ENCODE assay signal across 29 cellular contexts in the genomic region with DNA sequence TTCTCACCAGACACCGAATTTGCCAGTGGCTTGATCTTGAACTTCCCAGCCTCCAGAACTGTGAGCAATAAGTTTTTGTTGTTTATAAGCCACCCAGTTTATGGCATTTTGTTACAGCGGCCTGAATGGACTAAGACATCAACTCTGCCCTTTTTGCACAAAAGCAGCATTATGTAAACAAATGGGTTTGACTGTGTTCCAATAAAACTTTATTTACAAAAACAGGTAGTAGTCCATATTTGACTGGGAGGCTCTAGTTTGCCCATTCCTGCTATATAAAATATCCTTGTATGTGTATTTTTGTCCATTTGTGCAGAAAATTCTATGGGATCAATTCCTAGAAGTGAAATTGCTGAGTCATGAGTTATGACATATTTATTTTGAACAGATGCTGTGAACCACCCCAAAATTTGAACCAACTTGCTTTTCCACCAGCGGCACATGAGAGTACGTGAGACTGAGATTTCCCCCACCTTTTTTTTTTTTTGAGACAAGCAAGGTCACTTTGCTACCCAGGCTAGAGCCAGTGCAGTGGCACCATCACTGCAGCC. TPM values are rescaled to one million over a fixed set of nuclear protein-coding genes. Genes with fewer than 3 reads are reported as not detected.
DNase-seq lines count a peak whose midpoint lies in the region; ATAC-seq, FAIRE-seq and TF ChIP-seq lines count a peak whose summit lies in the region.
"Had no signal": no experiment of that assay in that cellular context is flagged by ENCODE, and none has a peak within 500 bp of the region (broad histone marks: within the 10 kb centered on the region; RNA-seq: fewer than 3 reads in every experiment).

No MANE protein-coding gene starts in this region.

- no peak overlapping the region for H2BK15ac ChIP-seq in IMR-90 (ENCODE audit: low read depth, low read length)

- no peak for TF ChIP-seq POLR2A in HepG2 (IDR thresholded peaks at IDR 0.05; ENCODE audit: insufficient read depth in 1 of 2, low read depth in 2 of 2, low read length in 2 of 2)
- no peak for TF ChIP-seq POLR2A in right lobe of liver (IDR thresholded peaks at IDR 0.05)
- TF ChIP-seq POLR2A in IMR-90 (IDR thresholded peaks at IDR 0.05; ENCODE audit: low read depth, low read length), result no peak
- no peak for TF ChIP-seq POLR2A in K562 (conservative IDR thresholded peaks at IDR 0.05)

- no peak overlapping the region for H2AK9ac ChIP-seq in IMR-90 (replicated peaks; ENCODE audit: low read depth, low read length, poor library complexity)

- POLR2A ChIA-PET in HepG2 (lab: Yijun Ruan, JAX) (no interaction called here), IMR-90 (lab: Charles Lee; ENCODE audit: unreplicated experiment) (no interaction called here), K562 (lab: Yijun Ruan, JAX) (interaction anchor here (0.6 kb wide), 1 partner anchor 9 kb away, joined by 3 read pairs; no protein-coding TSS in a partner anchor), HEK293T (lab: Yijun Ruan, JAX) (no interaction called here)

- BruUV-seq in HepG2 (replicated peaks; lab: Mats Ljungman, UMichigan) (no TSS peak), IMR-90 (replicated peaks; lab: Mats Ljungman, UMichigan) (no TSS peak), K562 (replicated peaks; lab: Mats Ljungman, UMichigan) (no TSS peak)

- no peak overlapping the region for H3K23ac ChIP-seq in IMR-90 (ENCODE audit: low read depth, low read length)

- 0 out of 2 replicates have a peak, but pooled peaks cover 5% of the 10 kb centered on the region for H3K9me3 ChIP-seq in HepG2 (ENCODE audit: low read length)
- H3K9me3 ChIP-seq in right lobe of liver, result no peaks in the 10 kb centered on the region
- H3K9me3 ChIP-seq in IMR-90 (ENCODE audit: control insufficient read depth, insufficient read depth, low read length), result no peaks in the 10 kb centered on the region
- no peaks in the 10 kb centered on the region; the same call in 1 of the 2 replicates for H3K9me3 ChIP-seq in K562 (replicated peaks; ENCODE audit: control insufficient read depth, insufficient read depth, low read depth, low read length)
- H3K9me3 ChIP-seq: BE2C had no signal

- H3K4me2 ChIP-seq in HepG2 (ENCODE audit: low read depth, low read length) (no peak overlapping the region), IMR-90 (ENCODE audit: low read depth, low read length) (no peak overlapping the region), K562 (ENCODE audit: insufficient read depth, low read length) (no peak overlapping the region)
- H3K4me2 ChIP-seq: BLaER1 had no signal

- in situ Hi-C loops in HepG2 (cut with HindIII; ENCODE audit: extremely low pct_ligation_motif_present, low pct_unique_long_range_greater_than_20kb) (no loop called here), IMR-90 (cut with MboI; ENCODE audit: low sequenced_read_pairs) (no loop called here), K562 (cut with MboI) (no loop called here)

- ATAC-seq in HepG2, result no peak
- ATAC-seq in right lobe of liver, result no peak
- ATAC-seq in IMR-90 (ENCODE audit: low read depth), result no peak
- no peak for ATAC-seq in K562
- no peak for ATAC-seq in GM19023 (IDR thresholded peaks at IDR 0.05; ENCODE audit: unreplicated experiment)

- H3K9me1 ChIP-seq in IMR-90 (ENCODE audit: insufficient read depth, low read length), result no peaks in the 10 kb centered on the region
- no peaks in the 10 kb centered on the region for H3K9me1 ChIP-seq in K562 (ENCODE audit: control insufficient read depth, insufficient read depth, low read length)

- CTCF ChIA-PET in HepG2 (lab: Yijun Ruan, JAX; ENCODE audit: low intra/inter-chr PET ratio, low total read pairs) (no interaction called here), IMR-90 (lab: Yijun Ruan, JAX) (no interaction called here), K562 (lab: Yijun Ruan, JAX; ENCODE audit: low intra/inter-chr PET ratio) (no interaction called here), HEK293T (lab: Yijun Ruan, JAX) (no interaction called here)

- no peak overlapping the region for H4K5ac ChIP-seq in IMR-90 (ENCODE audit: low read depth, low read length)

- H2AK5ac ChIP-seq in IMR-90 (ENCODE audit: low read depth, low read length), result no peak overlapping the region

- dilution Hi-C loops in IMR-90 (cut with HindIII; ENCODE audit: low sequenced_read_pairs, unreplicated experiment), result no loop called here

- no peak overlapping the region for H2BK20ac ChIP-seq in IMR-90 (ENCODE audit: low read depth, low read length)

- TF ChIP-seq EP300 in HepG2 (IDR thresholded peaks at IDR 0.05; ENCODE audit: low read depth in 2 of 2, low read length in 2 of 2) (no peak), HepG2 (CRISPR knock-in tag; IDR thresholded peaks at IDR 0.05; ENCODE audit: borderline replicate concordance) (no peak), K562 (IDR thresholded peaks at IDR 0.05; ENCODE audit: low read length) (no peak)

- no peak overlapping the region for H2BK120ac ChIP-seq in IMR-90 (ENCODE audit: low read depth, low read length)

- H2AFZ ChIP-seq in HepG2 (ENCODE audit: low read length), result no peak overlapping the region
- no peak overlapping the region for H2AFZ ChIP-seq in IMR-90 (replicated peaks; ENCODE audit: low read length, poor library complexity)
- no peak overlapping the region for H2AFZ ChIP-seq in K562 (ENCODE audit: low read depth, low read length)

- TF ChIP-seq CTCF in HepG2 (CRISPR knock-in tag; IDR thresholded peaks at IDR 0.05) (no peak), right lobe of liver (IDR thresholded peaks at IDR 0.05) (no peak), IMR-90 (conservative IDR thresholded peaks at IDR 0.05; ENCODE audit: low read depth, low read length) (no peak), K562 (IDR thresholded peaks at IDR 0.05 in 2 of 3, conservative IDR thresholded peaks at IDR 0.05 in 1 of 3; ENCODE audit: insufficient read depth in 2 of 3, low read depth in 1 of 3, low read length in 3 of 3) (no peak)

- no peaks in the 10 kb centered on the region for H4K20me1 ChIP-seq in HepG2 (ENCODE audit: insufficient read depth, low read length)
- H4K20me1 ChIP-seq in IMR-90 (ENCODE audit: insufficient read depth, low read length), result no peaks in the 10 kb centered on the region
- H4K20me1 ChIP-seq in K562 (replicated peaks; ENCODE audit: control insufficient read depth, insufficient read depth, low read length), result no peaks in the 10 kb centered on the region
- H4K20me1 ChIP-seq: BLaER1 had no signal

- WGBS in HepG2 (ENCODE audit: low lambda C conversion rate), result 8% methylated on average over 4 of the region's 4 CpGs
- WGBS in right lobe of liver (ENCODE audit: insufficient coverage, low coverage, low lambda C conversion rate, missing lambda C conversion rate), result 79% methylated on average over 4 of the region's 4 CpGs
- no CpG with 5 or more reads among the region's 4 CpGs for WGBS in IMR-90 (ENCODE audit: extremely low coverage in 2 of 2, insufficient read length in 1 of 2), 2 experiments
- WGBS in K562 (ENCODE audit: insufficient coverage, low coverage, missing lambda C conversion rate), result 0% methylated on average over 4 of the region's 4 CpGs

- no peak overlapping the region for H3K18ac ChIP-seq in IMR-90 (ENCODE audit: low read depth, low read length)

- no peak overlapping the region for H3K4ac ChIP-seq in IMR-90 (ENCODE audit: low read depth, low read length)

- 0 out of 5 replicates have a peak, but pooled peaks cover 0 to 18% of the 10 kb centered on the region in 2 experiments for H3K27me3 ChIP-seq in HepG2 (ENCODE audit: control insufficient read depth in 1 of 2, insufficient read depth in 2 of 2, low read length in 2 of 2)
- no peaks in the 10 kb centered on the region for H3K27me3 ChIP-seq in right lobe of liver
- no peaks in the 10 kb centered on the region for H3K27me3 ChIP-seq in IMR-90 (ENCODE audit: control insufficient read depth, insufficient read depth, low read length)
- peaks cover 2 to 4% of the 10 kb centered on the region in 2 experiments; a peak in 1 of 5 replicates for H3K27me3 ChIP-seq in K562 (ENCODE audit: control insufficient read depth in 2 of 2, insufficient read depth in 2 of 2, low read length in 2 of 2)
- H3K27me3 ChIP-seq: BE2C, BLaER1 had no signal

- no peaks in the 10 kb centered on the region for H3K79me1 ChIP-seq in IMR-90 (ENCODE audit: low read depth in 1 of 2, low read length in 2 of 2)

- H3K14ac ChIP-seq in IMR-90 (replicated peaks; ENCODE audit: low read depth, low read length), result no peak overlapping the region

- H4K91ac ChIP-seq in IMR-90 (ENCODE audit: insufficient read depth, low read depth, low read length), result no peak overlapping the region

- H3K36me3 ChIP-seq in HepG2 (replicated peaks in 1 of 2; ENCODE audit: control insufficient read depth in 1 of 2, insufficient read depth in 2 of 2, low read length in 2 of 2) (no peaks in the 10 kb centered on the region), right lobe of liver (no peaks in the 10 kb centered on the region), IMR-90 (ENCODE audit: control insufficient read depth, insufficient read depth, low read length) (no peaks in the 10 kb centered on the region), K562 (ENCODE audit: control insufficient read depth, insufficient read depth, low read length) (no peaks in the 10 kb centered on the region)
- H3K36me3 ChIP-seq: BE2C, BLaER1 had no signal

- FAIRE-seq in HepG2 (lab: Jason Lieb, UNC) (no peak), K562 (lab: Jason Lieb, UNC) (no peak)
- FAIRE-seq: GM12891 had no signal

- H3K4me1 ChIP-seq in HepG2 (ENCODE audit: insufficient read depth, low read length) (no peaks in the 10 kb centered on the region), right lobe of liver (no peaks in the 10 kb centered on the region), IMR-90 (ENCODE audit: control insufficient read depth, insufficient read depth, low read length) (no peaks in the 10 kb centered on the region), K562 (replicated peaks in 1 of 2; ENCODE audit: control insufficient read depth in 2 of 2, insufficient read depth in 2 of 2, low read length in 2 of 2) (no peaks in the 10 kb centered on the region)
- H3K4me1 ChIP-seq: BE2C, BLaER1 had no signal

- H3K27ac ChIP-seq in HepG2 (ENCODE audit: extremely low read length, insufficient read depth, low read length) (no peak overlapping the region), right lobe of liver (no peak overlapping the region), IMR-90 (ENCODE audit: insufficient read depth, low read length) (no peak overlapping the region), K562 (ENCODE audit: extremely low read depth, low read depth, low read length) (no peak overlapping the region)
- H3K27ac ChIP-seq: 22Rv1, BLaER1 had no signal

- no peak overlapping the region for H3K9ac ChIP-seq in HepG2 (ENCODE audit: insufficient read depth, low read depth, low read length)
- no peak overlapping the region for H3K9ac ChIP-seq in IMR-90 (ENCODE audit: low read depth, low read length)
- H3K9ac ChIP-seq in K562 (ENCODE audit: insufficient read depth in 1 of 2, low read depth in 2 of 2, low read length in 2 of 2), result no peak overlapping the region
- H3K9ac ChIP-seq: BLaER1 had no signal

- H2BK5ac ChIP-seq in IMR-90 (ENCODE audit: low read depth, low read length, poor library complexity, severe bottlenecking), result no peak overlapping the region

- H4K8ac ChIP-seq in IMR-90 (ENCODE audit: low read depth in 2 of 2, low read length in 2 of 2), result no peak overlapping the region

- intact Hi-C loops in HepG2 (cut with micrococcal nuclease; ENCODE audit: unreplicated experiment) (no loop called here), right lobe of liver (cut with DNase I) (no loop called here), IMR-90 (cut with micrococcal nuclease) (loop anchor here (10.0 kb wide), 1 partner anchor 69 kb away; no protein-coding TSS in a partner anchor), K562 (cut with micrococcal nuclease) (no loop called here)

- TF ChIP-seq RAD21 in HepG2 (CRISPR knock-in tag; IDR thresholded peaks at IDR 0.05), result no peak
- no peak for TF ChIP-seq RAD21 in IMR-90 (IDR thresholded peaks at IDR 0.05; ENCODE audit: low read length)
- TF ChIP-seq RAD21 in K562 (CRISPR knock-in tag; conservative IDR thresholded peaks at IDR 0.05 in 1 of 2, IDR thresholded peaks at IDR 0.05 in 1 of 2), result no peak

- H3K4me3 ChIP-seq in HepG2 (replicated peaks in 1 of 3; ENCODE audit: insufficient read depth in 1 of 3, low read depth in 2 of 3, low read length in 3 of 3), result no peak overlapping the region
- H3K4me3 ChIP-seq in right lobe of liver, result no peak overlapping the region
- no peak overlapping the region for H3K4me3 ChIP-seq in IMR-90 (ENCODE audit: insufficient read depth, low read depth, low read length)
- H3K4me3 ChIP-seq in K562, result no peak overlapping the region
- H3K4me3 ChIP-seq: BLaER1 had no signal

- H3K79me2 ChIP-seq in HepG2 (ENCODE audit: insufficient read depth, low read length), result no peaks in the 10 kb centered on the region
- no peaks in the 10 kb centered on the region for H3K79me2 ChIP-seq in K562 (ENCODE audit: control insufficient read depth, insufficient read depth, low read length)

- no peak overlapping the region for H3K56ac ChIP-seq in IMR-90 (ENCODE audit: extremely low read depth, insufficient read depth, low read length)

- DNase-seq in HepG2 (ENCODE audit: low spot score) (no peak), right lobe of liver (no peak), IMR-90 (no peak), K562 (ENCODE audit: extremely low read depth in 1 of 4, low spot score in 3 of 4) (no peak), NCI-H226 (no peak), HEK293T (ENCODE audit: extremely low spot score) (no peak)
- DNase-seq: ACHN; BE2C; C1 segment of cervical spinal cord; CD4-positive, alpha-beta memory T cell; CD4-positive, CD25-positive, alpha-beta regulatory T cell; CD8-positive, alpha-beta memory T cell; COR-L47; DMS 273 treated with DMSO at 0.1 percent for 48 hours; DMS153; DMS53; DMS79; DND-41; EL; GDM1 had no signal

RNA-seq across cellular contexts. Expression of gene CLEC19A, which starts 21.3 kb away (rescaled TPM):
- total RNA-seq in HepG2 (2016; rRNA removed; fragmentation: Illumina TruSeq; extraction: Trizol) (not detected in 2 replicates), right lobe of liver (under 1 TPM in 1 of 6 experiments, not detected in 5; 0.12 TPM), IMR-90 (2012; rRNA removed) (not detected in 2 replicates), K562 (2014; rRNA removed) (not detected in 2 replicates), K562 (2014; rRNA removed; fragmentation: Illumina TruSeq; extraction: Trizol) (not detected in 2 replicates), K562 (2015; rRNA removed; fragmentation: Illumina TruSeq; extraction: Trizol) (not detected in 2 replicates), K562 (2021) (not detected in 2 replicates)
- total RNA-seq in HepG2 (2016; cell fraction: cytosol; rRNA removed; fragmentation: Illumina TruSeq; extraction: Trizol; ENCODE audit: low read depth), result not detected in 2 replicates
- total RNA-seq in HepG2 (2016; cell fraction: insoluble cytoplasmic fraction; rRNA removed; fragmentation: Illumina TruSeq; extraction: Trizol), result not detected in 2 replicates
- not detected in 2 replicates for total RNA-seq in HepG2 (2016; cell fraction: membrane; rRNA removed; fragmentation: Illumina TruSeq; extraction: Trizol)
- not detected in 2 replicates for total RNA-seq in HepG2 (2016; cell fraction: nucleus; rRNA removed; fragmentation: Illumina TruSeq; extraction: Trizol)
- polyA plus RNA-seq in HepG2 (2011; rRNA removed) (not detected in 2 replicates), IMR-90 (2012; rRNA removed) (not detected in 2 replicates), K562 (2011; rRNA removed) (not detected in 2 replicates), K562 (2014; fragmentation: Illumina TruSeq; extraction: Trizol) (not detected in 2 replicates), K562 (2014; fragmentation: Nextera tagmentation; extraction: Ambion mirVana) (not detected), K562 (2014; rRNA removed) (not detected in 2 replicates)
- polyA plus RNA-seq in HepG2 (2011; cell fraction: cytosol; rRNA removed), result not detected in 2 replicates
- not detected in 2 replicates for polyA plus RNA-seq in HepG2 (2011; cell fraction: nucleus; rRNA removed)
- not detected in 2 replicates for polyA plus RNA-seq in HepG2 (2012)
- polyA plus RNA-seq in HepG2 (2016; cell fraction: cytosol; fragmentation: Illumina TruSeq; extraction: Trizol; ENCODE audit: low read depth), result not detected in 2 replicates
- not detected in 2 replicates for polyA plus RNA-seq in HepG2 (2016; cell fraction: insoluble cytoplasmic fraction; fragmentation: Illumina TruSeq; extraction: Trizol; ENCODE audit: low read depth)
- not detected in 2 replicates for polyA plus RNA-seq in HepG2 (2016; cell fraction: membrane; fragmentation: Illumina TruSeq; extraction: Trizol; ENCODE audit: low read depth)
- polyA plus RNA-seq in HepG2 (2016; cell fraction: nucleus; fragmentation: Illumina TruSeq; extraction: Trizol; ENCODE audit: insufficient read depth, low read depth), result not detected in 2 replicates
- 0.33 TPM in 1 of 2 replicates, not detected in the other for polyA minus RNA-seq in HepG2 (2011; rRNA and poly(A)+ RNA removed; ENCODE audit: low replicate concordance)
- polyA minus RNA-seq in HepG2 (2011; cell fraction: cytosol; rRNA and poly(A)+ RNA removed), result not detected in 2 replicates
- not detected in 2 replicates for polyA minus RNA-seq in HepG2 (2011; cell fraction: nucleus; rRNA and poly(A)+ RNA removed)
- polyA plus RNA-seq in IMR-90 (2012; cell fraction: cytosol; rRNA removed), result not detected in 2 replicates
- polyA plus RNA-seq in IMR-90 (2012; cell fraction: nucleus; rRNA removed; ENCODE audit: low replicate concordance), result not detected in 2 replicates
- not detected in 2 replicates for total RNA-seq in K562 (2011; cell fraction: chromatin; rRNA removed; ENCODE audit: low replicate concordance)
- total RNA-seq in K562 (2011; cell fraction: nucleolus; rRNA removed), result not detected in 2 replicates
- not detected in 2 replicates for total RNA-seq in K562 (2011; cell fraction: nucleoplasm; rRNA removed)
- polyA plus RNA-seq in K562 (2011; cell fraction: cytosol; rRNA removed), result not detected in 2 replicates
- not detected in 2 replicates for polyA plus RNA-seq in K562 (2011; cell fraction: nucleus; rRNA removed)
- polyA plus RNA-seq in K562 (2012), result not detected in 2 replicates
- polyA minus RNA-seq in K562 (2011; rRNA and poly(A)+ RNA removed), result not detected in 2 replicates
- polyA minus RNA-seq in K562 (2011; cell fraction: cytosol; rRNA and poly(A)+ RNA removed), result not detected in 2 replicates
- polyA minus RNA-seq in K562 (2011; cell fraction: nucleus; rRNA and poly(A)+ RNA removed), result not detected in 2 replicates
- total RNA-seq: A673; CD4-positive, alpha-beta memory T cell; CD4-positive, CD25-positive, alpha-beta regulatory T cell; CD8-positive, alpha-beta memory T cell; Daoy; G401 had no signal
- polyA plus RNA-seq: AG04450; CD14-positive monocyte; CD4-positive, alpha-beta memory T cell; CD4-positive, CD25-positive, alpha-beta regulatory T cell; CD8-positive, alpha-beta memory T cell had no signal

Comparison
In these comparisons a context has a peak if more than half of its experiments do, and no peak if none do; other contexts are left out.
1. Of the 241 proteins assayed by ChIP-seq in both HepG2 and K562: peak only in HepG2: none; only in K562: MAFG, NFE2 and NFE2L1; in both: MAFF, MAFK and ZBTB40; in neither: 235.